14 cellular contexts compared by ENCODE assay signal in the genomic region with DNA sequence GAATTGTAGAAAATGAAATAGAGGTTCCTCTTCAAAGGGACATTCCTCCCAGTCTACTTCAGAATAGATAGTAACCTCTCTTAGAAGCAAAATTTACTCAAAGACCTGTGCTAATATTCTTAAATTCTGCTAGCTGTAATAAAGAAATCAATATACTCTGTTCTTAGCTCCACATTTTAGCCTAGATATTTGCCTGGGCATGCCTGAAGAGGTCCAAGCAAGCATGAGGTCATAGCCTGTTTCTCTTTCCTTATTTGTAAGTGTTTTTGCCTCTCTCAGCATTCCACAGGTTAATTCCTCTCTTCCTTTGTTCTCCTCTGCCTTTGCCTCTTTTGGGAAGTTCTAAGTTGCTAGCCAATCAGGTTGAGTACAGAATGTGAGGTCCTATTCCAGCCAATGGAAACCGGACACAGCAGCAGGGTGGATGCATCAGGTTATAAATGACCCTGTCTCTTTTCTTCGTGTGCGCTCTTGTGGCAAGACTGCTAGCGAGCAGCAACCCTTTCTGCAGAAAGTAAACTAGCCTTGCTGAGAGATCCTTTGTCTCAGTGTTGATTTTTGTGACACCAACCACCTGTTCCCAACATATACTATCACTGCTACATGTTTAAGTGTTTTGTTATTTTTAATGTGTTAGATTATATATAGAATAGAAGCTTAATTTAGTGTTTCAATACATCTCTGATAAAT. TPM values are rescaled to one million over a fixed set of nuclear protein-coding genes. Genes with fewer than 3 reads are reported as not detected.
"Had no signal": no experiment of that assay in that cellular context is flagged by ENCODE, and none has a peak within 500 bp of the region (broad histone marks: within the 10 kb centered on the region; RNA-seq: fewer than 3 reads in every experiment).

No MANE protein-coding gene starts in this region.

RNA-seq across cellular contexts. Expression of a gene that starts 7.5 kb away (rescaled TPM):
- total RNA-seq: activated naive CD8-positive, alpha-beta T cell treated with anti-CD3 and anti-CD28 coated beads for 36 hours; activated T-helper 2 cell treated with anti-CD3 and anti-CD28 coated beads, Interferon-gamma antibody, Interleukin-2, Interleukin-4, amounts not matched to agents 10 μg/mL and 5 μg/mL and 100 μg/mL, durations not matched to agents 14 hours and 24 hours and 36 hours; esophagus mucosa; frontal cortex; left colon; lower leg skin; mucosa of gallbladder; osteoblast; posterior vena cava; renal cortical epithelial cell; sciatic nerve; temporal lobe; transverse colon; uterus had no signal

RNA-seq across cellular contexts. Expression of a gene that starts 27.1 kb away (rescaled TPM):
- total RNA-seq: activated T-helper 2 cell treated with anti-CD3 and anti-CD28 coated beads, Interferon-gamma antibody, Interleukin-2, Interleukin-4, amounts not matched to agents 10 μg/mL and 5 μg/mL and 100 μg/mL, durations not matched to agents 14 hours and 24 hours and 36 hours; esophagus mucosa had no signal

RNA-seq across cellular contexts. Expression of a gene that starts 39.7 kb away (rescaled TPM):
- total RNA-seq: activated naive CD8-positive, alpha-beta T cell treated with anti-CD3 and anti-CD28 coated beads for 36 hours; activated T-helper 2 cell treated with anti-CD3 and anti-CD28 coated beads, Interferon-gamma antibody, Interleukin-2, Interleukin-4, amounts not matched to agents 10 μg/mL and 5 μg/mL and 100 μg/mL, durations not matched to agents 14 hours and 24 hours and 36 hours; lower leg skin; mucosa of gallbladder; osteoblast; posterior vena cava; sciatic nerve; transverse colon had no signal
